Comparison of ENCODE assay signal across 34 cellular contexts in genomic region chr12:98763656-98764055, GRCh38.
"Had no signal": no experiment of that assay in that cellular context is flagged by ENCODE, and none has a peak within 500 bp of the region (broad histone marks: within the 10 kb centered on the region; RNA-seq: fewer than 3 reads in every experiment).

No MANE protein-coding gene starts in this region.

- H3K9me3 ChIP-seq: adrenal gland, body of pancreas, gastrocnemius medialis had no signal

- H3K4me3 Mint-ChIP-seq: activated B cell treated with CpG ODN at 0.5 μM for 24 hours; activated CD8-positive, alpha-beta T cell treated with anti-CD3 and anti-CD28 coated beads for 36 hours; activated naive CD4-positive, alpha-beta T cell treated with anti-CD3 and anti-CD28 coated beads for 36 hours; activated naive CD4-positive, alpha-beta T cell treated with anti-CD3 and anti-CD28 coated beads, Interleukin-2, amount 50 U/mL, for 24 hours; activated naive CD8-positive, alpha-beta T cell treated with anti-CD3 and anti-CD28 coated beads for 36 hours; activated naive CD8-positive, alpha-beta T cell treated with anti-CD3 and anti-CD28 coated beads, Interleukin-2, amount 50 U/mL, for 24 hours; activated T-helper 1 cell treated with anti-CD3 and anti-CD28 coated beads, Interleukin-12 subunit alpha, Interleukin-12 subunit beta, Interleukin-2, Interleukin-4 antibody, amounts not matched to agents 30 ng/mL and 10 ng/mL and 1 ng/mL, durations not matched to agents 14 hours and 24 hours and 36 hours; central memory CD8-positive, alpha-beta T cell; effector memory CD8-positive, alpha-beta T cell; T-helper 17 cell; T-helper 2 cell treated with Interferon-gamma antibody and Interleukin-4, amounts not matched to agents 5 μg/mL and 100 μg/mL, for 36 hours had no signal

- H3K27me3 Mint-ChIP-seq: activated CD8-positive, alpha-beta T cell treated with anti-CD3 and anti-CD28 coated beads for 36 hours; central memory CD8-positive, alpha-beta T cell had no signal

- H3K36me3 Mint-ChIP-seq: activated naive CD4-positive, alpha-beta T cell treated with anti-CD3 and anti-CD28 coated beads, Interleukin-2, amount 50 U/mL, for 24 hours; activated naive CD8-positive, alpha-beta T cell treated with anti-CD3 and anti-CD28 coated beads for 36 hours had no signal

- H3K9me3 Mint-ChIP-seq: activated B cell treated with CpG ODN at 0.5 μM for 24 hours; activated CD8-positive, alpha-beta T cell treated with anti-CD3 and anti-CD28 coated beads for 36 hours; activated naive CD4-positive, alpha-beta T cell treated with anti-CD3 and anti-CD28 coated beads for 36 hours; activated naive CD4-positive, alpha-beta T cell treated with anti-CD3 and anti-CD28 coated beads, Interleukin-2, amount 50 U/mL, for 24 hours; activated naive CD8-positive, alpha-beta T cell treated with anti-CD3 and anti-CD28 coated beads for 36 hours; activated naive CD8-positive, alpha-beta T cell treated with anti-CD3 and anti-CD28 coated beads, Interleukin-2, amount 50 U/mL, for 24 hours; activated T-helper 1 cell treated with anti-CD3 and anti-CD28 coated beads, Interleukin-12 subunit alpha, Interleukin-12 subunit beta, Interleukin-2, Interleukin-4 antibody, amounts not matched to agents 30 ng/mL and 10 ng/mL and 1 ng/mL, durations not matched to agents 14 hours and 24 hours and 36 hours; activated T-helper 2 cell treated with anti-CD3 and anti-CD28 coated beads, Interferon-gamma antibody, Interleukin-2, Interleukin-4, amounts not matched to agents 10 μg/mL and 5 μg/mL and 100 μg/mL, durations not matched to agents 14 hours and 24 hours and 36 hours; central memory CD8-positive, alpha-beta T cell; effector memory CD8-positive, alpha-beta T cell; T-helper 2 cell treated with Interferon-gamma antibody and Interleukin-4, amounts not matched to agents 5 μg/mL and 100 μg/mL, for 36 hours had no signal

- H3K4me1 ChIP-seq: adrenal gland, body of pancreas, gastrocnemius medialis had no signal

- H3K27me3 ChIP-seq: adrenal gland, body of pancreas, cardiac muscle cell, gastrocnemius medialis had no signal

- H3K4me3 ChIP-seq: adrenal gland, body of pancreas, cardiac muscle cell, gastrocnemius medialis had no signal

- H3K4me1 Mint-ChIP-seq: activated B cell treated with CpG ODN at 0.5 μM for 24 hours; activated naive CD4-positive, alpha-beta T cell treated with anti-CD3 and anti-CD28 coated beads, Interleukin-2, amount 50 U/mL, for 24 hours; activated naive CD8-positive, alpha-beta T cell treated with anti-CD3 and anti-CD28 coated beads for 36 hours; activated naive CD8-positive, alpha-beta T cell treated with anti-CD3 and anti-CD28 coated beads, Interleukin-2, amount 50 U/mL, for 24 hours; central memory CD8-positive, alpha-beta T cell; T-helper 17 cell had no signal

- H3K27ac Mint-ChIP-seq: activated B cell treated with CpG ODN at 0.5 μM for 24 hours; activated CD8-positive, alpha-beta T cell treated with anti-CD3 and anti-CD28 coated beads for 36 hours; activated naive CD4-positive, alpha-beta T cell treated with anti-CD3 and anti-CD28 coated beads for 36 hours; activated naive CD4-positive, alpha-beta T cell treated with anti-CD3 and anti-CD28 coated beads, Interleukin-2, amount 50 U/mL, for 24 hours; activated naive CD8-positive, alpha-beta T cell treated with anti-CD3 and anti-CD28 coated beads for 36 hours; activated naive CD8-positive, alpha-beta T cell treated with anti-CD3 and anti-CD28 coated beads, Interleukin-2, amount 50 U/mL, for 24 hours; activated T-helper 1 cell treated with anti-CD3 and anti-CD28 coated beads, Interleukin-12 subunit alpha, Interleukin-12 subunit beta, Interleukin-2, Interleukin-4 antibody, amounts not matched to agents 30 ng/mL and 10 ng/mL and 1 ng/mL, durations not matched to agents 14 hours and 24 hours and 36 hours; activated T-helper 2 cell treated with anti-CD3 and anti-CD28 coated beads, Interferon-gamma antibody, Interleukin-2, Interleukin-4, amounts not matched to agents 10 μg/mL and 5 μg/mL and 100 μg/mL, durations not matched to agents 14 hours and 24 hours and 36 hours; effector memory CD8-positive, alpha-beta T cell; T-helper 17 cell; T-helper 2 cell treated with Interferon-gamma antibody and Interleukin-4, amounts not matched to agents 5 μg/mL and 100 μg/mL, for 36 hours had no signal

- H3K36me3 ChIP-seq: adrenal gland, cardiac muscle cell, gastrocnemius medialis, WERI-Rb-1 had no signal

- DNase-seq: activated B cell treated with CpG ODN at 0.5 μM for 24 hours; activated CD4-positive, alpha-beta T cell treated with anti-CD3 and anti-CD28 coated beads for 48 hours; activated CD4-positive, alpha-beta T cell treated with anti-CD3 and anti-CD28 coated beads, Interleukin-2, amount 50 U/mL, for 1 hour; activated CD4-positive, alpha-beta T cell treated with anti-CD3 and anti-CD28 coated beads, Interleukin-2, amount 50 U/mL, for 48 hours; activated CD8-positive, alpha-beta memory T cell treated with anti-CD3 and anti-CD28 coated beads for 24 hours; activated CD8-positive, alpha-beta T cell treated with anti-CD3 and anti-CD28 coated beads for 36 hours; activated effector memory CD4-positive, alpha-beta T cell treated with anti-CD3 and anti-CD28 coated beads, Interleukin-2, amount 50 U/mL, for 16 hours; activated naive CD4-positive, alpha-beta T cell treated with anti-CD3 and anti-CD28 coated beads for 36 hours; activated naive CD8-positive, alpha-beta T cell treated with anti-CD3 and anti-CD28 coated beads for 36 hours; activated naive CD8-positive, alpha-beta T cell treated with anti-CD3 and anti-CD28 coated beads, Interleukin-2, amount 50 U/mL, for 24 hours; activated T-cell treated with anti-CD3 and anti-CD28 coated beads, Interleukin-2, amount 50 U/mL, for 48 hours; adrenal gland; amygdala; aorta; body of pancreas; cortex of kidney; dermis blood vessel endothelial cell; effector CD4-positive, alpha-beta T cell; effector memory CD8-positive, alpha-beta T cell; foreskin fibroblast; gastrocnemius medialis; glutamatergic neuron; T-helper 1 cell; T-helper 17 cell; T1000; WERI-Rb-1 had no signal

- H3K27ac ChIP-seq: adrenal gland, body of pancreas, cardiac muscle cell, epithelial cell of prostate, gastrocnemius medialis, WERI-Rb-1 had no signal

- FAIRE-seq: colon had no signal
